1 cellular context compared by ENCODE assay signal in the genomic region with DNA sequence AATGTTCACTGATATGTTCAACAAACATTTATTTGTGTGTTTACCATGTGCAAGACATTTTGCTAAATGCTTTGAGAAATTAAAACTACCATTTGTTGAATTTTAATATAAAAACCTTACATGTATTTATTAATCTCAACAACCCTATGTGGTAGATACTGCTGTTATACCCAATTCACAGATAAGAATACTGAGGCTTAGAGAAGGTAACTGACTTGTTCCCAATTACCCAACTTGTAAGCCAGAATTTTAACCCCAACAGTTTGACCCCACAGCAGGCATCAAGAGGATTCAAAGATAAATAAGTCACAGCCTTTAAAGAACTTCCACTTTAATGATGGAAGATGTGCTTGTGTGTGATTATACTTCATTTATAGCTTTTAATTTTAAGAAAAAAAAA.
TF ChIP-seq lines count a peak whose summit lies in the region.

No MANE protein-coding gene starts in this region.

TF ChIP-seq in K562, 482 proteins besides CTCF, POLR2A, EP300 and RAD21 (continued from another document):
- TF ChIP-seq, protein P1, sequence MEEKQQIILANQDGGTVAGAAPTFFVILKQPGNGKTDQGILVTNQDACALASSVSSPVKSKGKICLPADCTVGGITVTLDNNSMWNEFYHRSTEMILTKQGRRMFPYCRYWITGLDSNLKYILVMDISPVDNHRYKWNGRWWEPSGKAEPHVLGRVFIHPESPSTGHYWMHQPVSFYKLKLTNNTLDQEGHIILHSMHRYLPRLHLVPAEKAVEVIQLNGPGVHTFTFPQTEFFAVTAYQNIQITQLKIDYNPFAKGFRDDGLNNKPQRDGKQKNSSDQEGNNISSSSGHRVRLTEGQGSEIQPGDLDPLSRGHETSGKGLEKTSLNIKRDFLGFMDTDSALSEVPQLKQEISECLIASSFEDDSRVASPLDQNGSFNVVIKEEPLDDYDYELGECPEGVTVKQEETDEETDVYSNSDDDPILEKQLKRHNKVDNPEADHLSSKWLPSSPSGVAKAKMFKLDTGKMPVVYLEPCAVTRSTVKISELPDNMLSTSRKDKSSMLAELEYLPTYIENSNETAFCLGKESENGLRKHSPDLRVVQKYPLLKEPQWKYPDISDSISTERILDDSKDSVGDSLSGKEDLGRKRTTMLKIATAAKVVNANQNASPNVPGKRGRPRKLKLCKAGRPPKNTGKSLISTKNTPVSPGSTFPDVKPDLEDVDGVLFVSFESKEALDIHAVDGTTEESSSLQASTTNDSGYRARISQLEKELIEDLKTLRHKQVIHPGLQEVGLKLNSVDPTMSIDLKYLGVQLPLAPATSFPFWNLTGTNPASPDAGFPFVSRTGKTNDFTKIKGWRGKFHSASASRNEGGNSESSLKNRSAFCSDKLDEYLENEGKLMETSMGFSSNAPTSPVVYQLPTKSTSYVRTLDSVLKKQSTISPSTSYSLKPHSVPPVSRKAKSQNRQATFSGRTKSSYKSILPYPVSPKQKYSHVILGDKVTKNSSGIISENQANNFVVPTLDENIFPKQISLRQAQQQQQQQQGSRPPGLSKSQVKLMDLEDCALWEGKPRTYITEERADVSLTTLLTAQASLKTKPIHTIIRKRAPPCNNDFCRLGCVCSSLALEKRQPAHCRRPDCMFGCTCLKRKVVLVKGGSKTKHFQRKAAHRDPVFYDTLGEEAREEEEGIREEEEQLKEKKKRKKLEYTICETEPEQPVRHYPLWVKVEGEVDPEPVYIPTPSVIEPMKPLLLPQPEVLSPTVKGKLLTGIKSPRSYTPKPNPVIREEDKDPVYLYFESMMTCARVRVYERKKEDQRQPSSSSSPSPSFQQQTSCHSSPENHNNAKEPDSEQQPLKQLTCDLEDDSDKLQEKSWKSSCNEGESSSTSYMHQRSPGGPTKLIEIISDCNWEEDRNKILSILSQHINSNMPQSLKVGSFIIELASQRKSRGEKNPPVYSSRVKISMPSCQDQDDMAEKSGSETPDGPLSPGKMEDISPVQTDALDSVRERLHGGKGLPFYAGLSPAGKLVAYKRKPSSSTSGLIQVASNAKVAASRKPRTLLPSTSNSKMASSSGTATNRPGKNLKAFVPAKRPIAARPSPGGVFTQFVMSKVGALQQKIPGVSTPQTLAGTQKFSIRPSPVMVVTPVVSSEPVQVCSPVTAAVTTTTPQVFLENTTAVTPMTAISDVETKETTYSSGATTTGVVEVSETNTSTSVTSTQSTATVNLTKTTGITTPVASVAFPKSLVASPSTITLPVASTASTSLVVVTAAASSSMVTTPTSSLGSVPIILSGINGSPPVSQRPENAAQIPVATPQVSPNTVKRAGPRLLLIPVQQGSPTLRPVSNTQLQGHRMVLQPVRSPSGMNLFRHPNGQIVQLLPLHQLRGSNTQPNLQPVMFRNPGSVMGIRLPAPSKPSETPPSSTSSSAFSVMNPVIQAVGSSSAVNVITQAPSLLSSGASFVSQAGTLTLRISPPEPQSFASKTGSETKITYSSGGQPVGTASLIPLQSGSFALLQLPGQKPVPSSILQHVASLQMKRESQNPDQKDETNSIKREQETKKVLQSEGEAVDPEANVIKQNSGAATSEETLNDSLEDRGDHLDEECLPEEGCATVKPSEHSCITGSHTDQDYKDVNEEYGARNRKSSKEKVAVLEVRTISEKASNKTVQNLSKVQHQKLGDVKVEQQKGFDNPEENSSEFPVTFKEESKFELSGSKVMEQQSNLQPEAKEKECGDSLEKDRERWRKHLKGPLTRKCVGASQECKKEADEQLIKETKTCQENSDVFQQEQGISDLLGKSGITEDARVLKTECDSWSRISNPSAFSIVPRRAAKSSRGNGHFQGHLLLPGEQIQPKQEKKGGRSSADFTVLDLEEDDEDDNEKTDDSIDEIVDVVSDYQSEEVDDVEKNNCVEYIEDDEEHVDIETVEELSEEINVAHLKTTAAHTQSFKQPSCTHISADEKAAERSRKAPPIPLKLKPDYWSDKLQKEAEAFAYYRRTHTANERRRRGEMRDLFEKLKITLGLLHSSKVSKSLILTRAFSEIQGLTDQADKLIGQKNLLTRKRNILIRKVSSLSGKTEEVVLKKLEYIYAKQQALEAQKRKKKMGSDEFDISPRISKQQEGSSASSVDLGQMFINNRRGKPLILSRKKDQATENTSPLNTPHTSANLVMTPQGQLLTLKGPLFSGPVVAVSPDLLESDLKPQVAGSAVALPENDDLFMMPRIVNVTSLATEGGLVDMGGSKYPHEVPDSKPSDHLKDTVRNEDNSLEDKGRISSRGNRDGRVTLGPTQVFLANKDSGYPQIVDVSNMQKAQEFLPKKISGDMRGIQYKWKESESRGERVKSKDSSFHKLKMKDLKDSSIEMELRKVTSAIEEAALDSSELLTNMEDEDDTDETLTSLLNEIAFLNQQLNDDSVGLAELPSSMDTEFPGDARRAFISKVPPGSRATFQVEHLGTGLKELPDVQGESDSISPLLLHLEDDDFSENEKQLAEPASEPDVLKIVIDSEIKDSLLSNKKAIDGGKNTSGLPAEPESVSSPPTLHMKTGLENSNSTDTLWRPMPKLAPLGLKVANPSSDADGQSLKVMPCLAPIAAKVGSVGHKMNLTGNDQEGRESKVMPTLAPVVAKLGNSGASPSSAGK (IDR thresholded peaks at IDR 0.05): no peak
- TF ChIP-seq, protein P2, sequence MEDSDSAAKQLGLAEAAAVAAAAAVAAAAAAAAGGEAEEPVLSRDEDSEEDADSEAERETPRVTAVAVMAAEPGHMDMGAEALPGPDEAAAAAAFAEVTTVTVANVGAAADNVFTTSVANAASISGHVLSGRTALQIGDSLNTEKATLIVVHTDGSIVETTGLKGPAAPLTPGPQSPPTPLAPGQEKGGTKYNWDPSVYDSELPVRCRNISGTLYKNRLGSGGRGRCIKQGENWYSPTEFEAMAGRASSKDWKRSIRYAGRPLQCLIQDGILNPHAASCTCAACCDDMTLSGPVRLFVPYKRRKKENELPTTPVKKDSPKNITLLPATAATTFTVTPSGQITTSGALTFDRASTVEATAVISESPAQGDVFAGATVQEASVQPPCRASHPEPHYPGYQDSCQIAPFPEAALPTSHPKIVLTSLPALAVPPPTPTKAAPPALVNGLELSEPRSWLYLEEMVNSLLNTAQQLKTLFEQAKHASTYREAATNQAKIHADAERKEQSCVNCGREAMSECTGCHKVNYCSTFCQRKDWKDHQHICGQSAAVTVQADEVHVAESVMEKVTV (CRISPR knock-in tag; IDR thresholded peaks at IDR 0.05): no peak
- TF ChIP-seq ZC3H4 (CRISPR knock-in tag; IDR thresholded peaks at IDR 0.05; ENCODE audit: borderline replicate concordance) (no peak), CC2D1A (IDR thresholded peaks at IDR 0.05) (no peak), DPF2 (IDR thresholded peaks at IDR 0.05) (no peak), DNMT1 (IDR thresholded peaks at IDR 0.05) (no peak), PHF8 (IDR thresholded peaks at IDR 0.05; ENCODE audit: borderline replicate concordance, low read length) (no peak), COPS2 (conservative IDR thresholded peaks at IDR 0.05) (no peak), NR4A1 (CRISPR knock-in tag; IDR thresholded peaks at IDR 0.05) (no peak), NR4A1 (tag; IDR thresholded peaks at IDR 0.05) (no peak), ZNF696 (CRISPR knock-in tag; conservative IDR thresholded peaks at IDR 0.05) (no peak), BRD9 (IDR thresholded peaks at IDR 0.05; ENCODE audit: low read depth, partially characterized antibody) (no peak), SNRNP70 (optimal IDR thresholded peaks at IDR 0.05; ENCODE audit: low read depth, low read length) (no peak), FOXA1 (IDR thresholded peaks at IDR 0.05; ENCODE audit: borderline replicate concordance) (no peak), ELF1 (tag; IDR thresholded peaks at IDR 0.05) (no peak)
- TF ChIP-seq, protein P3, sequence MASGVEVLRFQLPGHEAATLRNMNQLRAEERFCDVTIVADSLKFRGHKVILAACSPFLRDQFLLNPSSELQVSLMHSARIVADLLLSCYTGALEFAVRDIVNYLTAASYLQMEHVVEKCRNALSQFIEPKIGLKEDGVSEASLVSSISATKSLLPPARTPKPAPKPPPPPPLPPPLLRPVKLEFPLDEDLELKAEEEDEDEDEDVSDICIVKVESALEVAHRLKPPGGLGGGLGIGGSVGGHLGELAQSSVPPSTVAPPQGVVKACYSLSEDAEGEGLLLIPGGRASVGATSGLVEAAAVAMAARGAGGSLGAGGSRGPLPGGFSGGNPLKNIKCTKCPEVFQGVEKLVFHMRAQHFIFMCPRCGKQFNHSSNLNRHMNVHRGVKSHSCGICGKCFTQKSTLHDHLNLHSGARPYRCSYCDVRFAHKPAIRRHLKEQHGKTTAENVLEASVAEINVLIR (CRISPR knock-in tag; IDR thresholded peaks at IDR 0.05): no peak
